Comparison of ENCODE assay signal across 1 cellular context in genomic region chr13:62176051-62176450, GRCh38.
TF ChIP-seq lines count a peak whose summit lies in the region.

No MANE protein-coding gene starts in this region.

TF ChIP-seq in GM23338, 12 proteins besides CTCF, POLR2A, EP300 and RAD21 (continued from another document):
- TF ChIP-seq ZNF462 (CRISPR knock-in tag; IDR thresholded peaks at IDR 0.05): no peak
- TF ChIP-seq NANOG (IDR thresholded peaks at IDR 0.05; ENCODE audit: borderline replicate concordance): no peak
TF ChIP-seq in GM23338: peak in this region for 0.
